18 cellular contexts compared by ENCODE assay signal in genomic region chr3:139506792-139507191, GRCh38. TPM values are rescaled to one million over a fixed set of nuclear protein-coding genes. Genes with fewer than 3 reads are reported as not detected.
DNase-seq lines count a peak whose midpoint lies in the region; ATAC-seq and TF ChIP-seq lines count a peak whose summit lies in the region.
"Had no signal": no experiment of that assay in that cellular context is flagged by ENCODE, and none has a peak within 500 bp of the region (broad histone marks: within the 10 kb centered on the region; RNA-seq: fewer than 3 reads in every experiment).

No MANE protein-coding gene starts in this region.

- H3K27me3 ChIP-seq in HCT116 (ENCODE audit: insufficient read depth, low read length) (no peaks in the 10 kb centered on the region), RWPE2 (ENCODE audit: insufficient read depth, poor library complexity, severe bottlenecking) (no peaks in the 10 kb centered on the region)
- H3K27me3 ChIP-seq: gastrocnemius medialis, Peyer's patch had no signal

- BruUV-seq in HCT116 (replicated peaks; lab: Mats Ljungman, UMichigan), result no TSS peak

- H3K4me3 ChIP-seq in HCT116 (replicated peaks in 1 of 2; ENCODE audit: low read depth in 1 of 2, low read length in 2 of 2), result no peak overlapping the region
- H3K4me3 ChIP-seq in RWPE2 (ENCODE audit: severe bottlenecking), result no peak overlapping the region
- no peak overlapping the region for H3K4me3 ChIP-seq in retinal pigment epithelial cell (ENCODE audit: low read length)
- H3K4me3 ChIP-seq: gastrocnemius medialis, Peyer's patch, psoas muscle had no signal

- H3K27ac Mint-ChIP-seq in T-cell, result no peak overlapping the region
- H3K27ac Mint-ChIP-seq: T-helper 1 cell treated with Interleukin-12 subunit alpha and Interleukin-12 subunit beta and Interleukin-4 antibody, amounts not matched to agents 30 μg/mL and 1 μg/mL, for 36 hours had no signal

- ATAC-seq in HCT116 (peak; percentile 83), RWPE2 (ENCODE audit: low read depth) (peak; percentile 21; the same call in 1 of the 3 replicates), T-cell (replicated peaks in 1 of 4) (no peak), GM21529 (IDR thresholded peaks at IDR 0.05; ENCODE audit: unreplicated experiment) (no peak)
- ATAC-seq: gastrocnemius medialis, psoas muscle had no signal

- RAD21 ChIA-PET in HCT116 (lab: Charles Lee; ENCODE audit: low non-redundant PET in 1 of 2, low total read pairs in 2 of 2, uncharacterized antibody in 2 of 2, unreplicated experiment in 2 of 2), result interaction anchor here in 1 of 2 experiments (0.5 kb wide), 1 partner anchor 96 kb away, joined by 3 read pairs; no protein-coding TSS in a partner anchor

- H3K9me2 ChIP-seq in HCT116 (ENCODE audit: insufficient read depth), result no peaks in the 10 kb centered on the region

- no peaks in the 10 kb centered on the region for H3K36me3 ChIP-seq in HCT116 (ENCODE audit: control insufficient read depth in 1 of 2, insufficient read depth in 2 of 2, low read length in 2 of 2)
- H3K36me3 ChIP-seq in RWPE2 (ENCODE audit: low read depth), result no peaks in the 10 kb centered on the region
- H3K36me3 ChIP-seq: gastrocnemius medialis, Peyer's patch had no signal

- CTCF ChIA-PET in HCT116 (lab: Charles Lee), result interaction anchor here (1.3 to 1.9 kb wide), 3 partner anchors 14 to 153 kb away, joined by 3 to 7 read pairs (median 5); no protein-coding TSS in a partner anchor
- CTCF ChIA-PET in T-cell (lab: Charles Lee), result no interaction called here

- H3K4me3 Mint-ChIP-seq in T-cell, result no peak overlapping the region
- H3K4me3 Mint-ChIP-seq: brain; T-helper 1 cell treated with Interleukin-12 subunit alpha and Interleukin-12 subunit beta and Interleukin-4 antibody, amounts not matched to agents 30 μg/mL and 1 μg/mL, for 36 hours had no signal

- H2AFZ ChIP-seq in HCT116 (ENCODE audit: low read depth, low read length, poor library complexity, severe bottlenecking), result no peak overlapping the region

- no peak for TF ChIP-seq POLR2A in HCT116 (IDR thresholded peaks at IDR 0.05; ENCODE audit: borderline replicate concordance, extremely low read depth, insufficient read depth, insufficient read length)

- no peaks in the 10 kb centered on the region for H3K9me3 Mint-ChIP-seq in T-cell
- H3K9me3 Mint-ChIP-seq: brain; T-helper 1 cell treated with Interleukin-12 subunit alpha and Interleukin-12 subunit beta and Interleukin-4 antibody, amounts not matched to agents 30 μg/mL and 1 μg/mL, for 36 hours had no signal

- peak; percentile 64 for TF ChIP-seq RAD21 in HCT116 (IDR thresholded peaks at IDR 0.05; ENCODE audit: low read depth)

- POLR2A ChIA-PET in HCT116 (lab: Charles Lee) (no interaction called here), T-cell (lab: Charles Lee) (no interaction called here)

- H3K4me2 ChIP-seq in HCT116 (ENCODE audit: low read length), result no peak overlapping the region

- H3K9ac ChIP-seq in HCT116 (ENCODE audit: low read length), result no peak overlapping the region

- no peaks in the 10 kb centered on the region for H3K9me3 ChIP-seq in HCT116 (ENCODE audit: control insufficient read depth in 1 of 2, insufficient read depth in 1 of 2, low read depth in 1 of 2, low read length in 2 of 2)
- H3K9me3 ChIP-seq in RWPE2 (ENCODE audit: severe bottlenecking), result no peaks in the 10 kb centered on the region
- H3K9me3 ChIP-seq: gastrocnemius medialis, Peyer's patch, psoas muscle had no signal

- H3K27me3 Mint-ChIP-seq in T-cell, result peaks cover 0 to 10% of the 10 kb centered on the region in 2 donors
- H3K27me3 Mint-ChIP-seq: brain had no signal

- H3K4me1 ChIP-seq in HCT116 (ENCODE audit: control insufficient read depth in 1 of 2, insufficient read depth in 2 of 2, low read length in 2 of 2) (no peaks in the 10 kb centered on the region), RWPE2 (ENCODE audit: insufficient read depth, poor library complexity, severe bottlenecking) (no peaks in the 10 kb centered on the region)
- H3K4me1 ChIP-seq: gastrocnemius medialis, Peyer's patch, psoas muscle had no signal

- H3K27ac ChIP-seq in HCT116 (ENCODE audit: low read depth, low read length) (no peak overlapping the region), RWPE2 (ENCODE audit: poor library complexity, severe bottlenecking) (no peak overlapping the region)
- H3K27ac ChIP-seq: gastrocnemius medialis, psoas muscle had no signal

- H3K36me3 Mint-ChIP-seq in T-cell, result no peaks in the 10 kb centered on the region
- H3K36me3 Mint-ChIP-seq: brain had no signal

- intact Hi-C loops in HCT116 (cut with micrococcal nuclease), result no loop called here

- TF ChIP-seq CTCF in HCT116 (IDR thresholded peaks at IDR 0.05 in 2 of 3, conservative IDR thresholded peaks at IDR 0.05 in 1 of 3; ENCODE audit: borderline replicate concordance in 1 of 3, insufficient read depth in 1 of 3, low read depth in 2 of 3, low read length in 2 of 3) (peak; percentile 28 to 35 (median 33); a peak in 4 of 6 replicates), RWPE2 (IDR thresholded peaks at IDR 0.05; ENCODE audit: poor library complexity, severe bottlenecking) (peak; percentile 21), retinal pigment epithelial cell (conservative IDR thresholded peaks at IDR 0.05; ENCODE audit: low read depth, low read length) (peak; percentile 30)

- no peaks in the 10 kb centered on the region for H3K79me2 ChIP-seq in HCT116 (ENCODE audit: insufficient read depth, low read length)

- no peaks in the 10 kb centered on the region for H3K4me1 Mint-ChIP-seq in T-cell
- H3K4me1 Mint-ChIP-seq: brain had no signal

- no peaks in the 10 kb centered on the region for H4K20me1 ChIP-seq in HCT116 (ENCODE audit: insufficient read depth)

- DNase-seq in HCT116 (ENCODE audit: low read depth, low spot score), result no peak
- DNase-seq in RWPE2 (ENCODE audit: low spot score), result no peak
- DNase-seq in hippocampal formation (lab: John Stamatoyannopoulos, UW), result peak; percentile 15 to 20
- no peak for DNase-seq in retinal pigment epithelial cell (ENCODE audit: low read depth)
- DNase-seq in COLO829 (ENCODE audit: low spot score), result no peak
- no peak for DNase-seq in T-cell
- DNase-seq: activated CD8-positive, alpha-beta memory T cell treated with anti-CD3 and anti-CD28 coated beads, Interleukin-2, amount 50 U/mL, for 4 hours; activated naive CD4-positive, alpha-beta T cell treated with anti-CD3 and anti-CD28 coated beads, Interleukin-2, amount 50 U/mL, for 16 hours; effector memory CD4-positive, alpha-beta T cell; gastrocnemius medialis; GF-D8; islet precursor cell; NCI-H1436; psoas muscle had no signal

TF ChIP-seq in HCT116, 20 proteins besides CTCF, POLR2A, EP300 and RAD21 (continues in another document):
- no peak for TF ChIP-seq CEBPB (IDR thresholded peaks at IDR 0.05; ENCODE audit: low read depth)
- TF ChIP-seq EZH2 (IDR thresholded peaks at IDR 0.05), result no peak
- no peak for TF ChIP-seq ATF3 (IDR thresholded peaks at IDR 0.05)
- TF ChIP-seq POLR2AphosphoS5 (IDR thresholded peaks at IDR 0.05; ENCODE audit: low read depth, low read length), result no peak
- TF ChIP-seq EGR1 (IDR thresholded peaks at IDR 0.05; ENCODE audit: low read depth), result no peak
- TF ChIP-seq YY1 (IDR thresholded peaks at IDR 0.05; ENCODE audit: extremely low read depth, insufficient replicate concordance, low read depth, low read length), result no peak
- TF ChIP-seq REST (IDR thresholded peaks at IDR 0.05; ENCODE audit: low read depth), result no peak
- TF ChIP-seq ZBTB33 (IDR thresholded peaks at IDR 0.05; ENCODE audit: extremely low read depth, insufficient replicate concordance, low read length), result no peak

RNA-seq across cellular contexts. Expression of gene RBP2, which starts 30.5 kb away (rescaled TPM):
- not detected for total RNA-seq in HCT116 (2021; ENCODE audit: unreplicated experiment)
- not detected in 2 replicates for polyA plus RNA-seq in HCT116 (2012)
- not detected for total RNA-seq in T-cell
- total RNA-seq: gastrocnemius medialis, psoas muscle had no signal

RNA-seq across cellular contexts. Expression of gene RBP1, which starts 32.8 kb away (rescaled TPM):
- total RNA-seq in HCT116 (2021; ENCODE audit: unreplicated experiment) (132 TPM), T-cell (1 to 10 TPM in 1 of 5 donors, under 1 TPM in 2, not detected in 2; 0.54 to 1.5 (median 0.59) TPM)
- polyA plus RNA-seq in HCT116 (2012), result 367 and 418 TPM in 2 replicates

Comparison
In these comparisons a context has a peak if more than half of its experiments do, and no peak if none do; other contexts are left out.
1. ATAC-seq: peak in HCT116 (single experiment) and RWPE2 (single experiment); none in T-cell (0 of 4) and GM21529 (single experiment).
2. DNase-seq: peak in hippocampal formation (2 of 2); none in HCT116 (single experiment), RWPE2 (single experiment), retinal pigment epithelial cell (single experiment), COLO829 (single experiment) and T-cell (0 of 34).
3. RNA of gene RBP1, which starts 32.8 kb away (total RNA-seq): 132 TPM in HCT116 (single experiment); 0.54 to 1.5 TPM in T-cell; every median in the first group is over 10 times any median in the second.
4. Peak in every context shown above with its lines, with median percentiles within 50 percentile points of each other: CTCF ChIP-seq.